Comparison of ENCODE assay signal across 20 cellular contexts in the genomic region with DNA sequence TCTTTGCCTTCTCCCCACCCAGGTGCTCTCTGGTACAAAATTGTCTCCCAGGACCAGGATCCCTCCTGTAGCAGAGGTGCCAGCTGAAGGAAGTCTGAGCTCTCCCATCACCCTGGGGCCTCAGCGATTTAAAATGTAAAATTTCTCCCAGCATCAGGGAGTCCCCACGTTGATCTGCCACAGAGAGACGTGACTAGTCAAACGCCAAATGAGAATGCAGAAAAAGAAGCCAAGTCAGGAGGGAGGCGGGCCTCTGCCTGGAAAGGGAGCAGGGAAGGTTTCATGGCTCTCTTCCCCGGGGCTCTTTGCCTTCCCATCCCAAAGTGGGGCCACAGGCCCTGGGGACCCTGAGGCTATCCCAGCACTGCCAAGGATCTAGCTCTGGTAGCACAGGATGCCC. TPM values are rescaled to one million over a fixed set of nuclear protein-coding genes. Genes with fewer than 3 reads are reported as not detected.
DNase-seq lines count a peak whose midpoint lies in the region; ATAC-seq and TF ChIP-seq lines count a peak whose summit lies in the region.
"Had no signal": no experiment of that assay in that cellular context is flagged by ENCODE, and none has a peak within 500 bp of the region (broad histone marks: within the 10 kb centered on the region; RNA-seq: fewer than 3 reads in every experiment).

No MANE protein-coding gene starts in this region.

- H2BK12ac ChIP-seq in H9 (ENCODE audit: insufficient read length, low read depth, low read length), result no peak overlapping the region

- H3K4me3 ChIP-seq in GM23338 (no peak overlapping the region), neural progenitor cell (no peak overlapping the region)
- H3K4me3 ChIP-seq: A549; BLaER1 treated with 17β-estradiol and CSF1 and Interleukin-3, amounts not matched to agents 10 nM and 100 nM had no signal

- 0 out of 2 replicates have a peak, but pooled peaks cover 4% of the 10 kb centered on the region for H3K9me2 ChIP-seq in GM23338 (ENCODE audit: insufficient read depth)

- no peak overlapping the region for H3K23ac ChIP-seq in H9 (ENCODE audit: insufficient read length, low read depth, low read length)

- H3F3A ChIP-seq in GM23338 (replicated peaks; ENCODE audit: low read depth) (no peaks in the 10 kb centered on the region), neural progenitor cell (ENCODE audit: low read depth) (peaks cover 11% of the 10 kb centered on the region)

- H4K20me1 ChIP-seq in GM23338 (replicated peaks; ENCODE audit: insufficient read depth) (no peaks in the 10 kb centered on the region), H9 (ENCODE audit: control insufficient read depth, insufficient read depth, insufficient read length) (no peaks in the 10 kb centered on the region), neural progenitor cell (ENCODE audit: low read depth) (no peaks in the 10 kb centered on the region)
- H4K20me1 ChIP-seq: BLaER1 treated with 17β-estradiol and CSF1 and Interleukin-3, amounts not matched to agents 10 nM and 100 nM had no signal

- H3K79me1 ChIP-seq in H9 (ENCODE audit: insufficient read depth, low read depth, low read length, poor library complexity, severe bottlenecking), result no peaks in the 10 kb centered on the region

- H3K4me2 ChIP-seq in GM23338 (no peak overlapping the region), H9 (ENCODE audit: insufficient read depth, insufficient read length, low read length) (no peak overlapping the region), neural progenitor cell (no peak overlapping the region)
- H3K4me2 ChIP-seq: A549; BLaER1 treated with 17β-estradiol and CSF1 and Interleukin-3, amounts not matched to agents 10 nM and 100 nM had no signal

- no CpG with 5 or more reads among the region's 6 CpGs for WGBS in H9 (ENCODE audit: extremely low coverage, insufficient read length, low lambda C conversion rate)

- H3K4me1 Mint-ChIP-seq in GM23338 (peaks cover 25% of the 10 kb centered on the region), H9 (peaks cover 23 to 24% of the 10 kb centered on the region in 2 experiments), neural progenitor cell (peaks cover 21% of the 10 kb centered on the region)
- H3K4me1 Mint-ChIP-seq: CD14-positive monocyte; CD8-positive, alpha-beta memory T cell had no signal

- no peak overlapping the region for H4K5ac ChIP-seq in H9 (ENCODE audit: insufficient read length, low read depth, low read length)

- H3K9me3 Mint-ChIP-seq in GM23338, result no peaks in the 10 kb centered on the region
- H3K9me3 Mint-ChIP-seq in H9, result no peaks in the 10 kb centered on the region; a peak in 1 of 5 replicates
- peaks cover 4% of the 10 kb centered on the region for H3K9me3 Mint-ChIP-seq in neural progenitor cell
- H3K9me3 Mint-ChIP-seq: CD14-positive monocyte; CD4-positive, alpha-beta T cell; CD8-positive, alpha-beta memory T cell had no signal

- H3K9ac ChIP-seq in H9 (ENCODE audit: extremely low read depth, insufficient read length, low read length), result no peak overlapping the region
- H3K9ac ChIP-seq in neural progenitor cell, result no peak overlapping the region
- H3K9ac ChIP-seq: BLaER1 treated with 17β-estradiol and CSF1 and Interleukin-3, amounts not matched to agents 10 nM and 100 nM had no signal

- H4K8ac ChIP-seq in H9 (replicated peaks; ENCODE audit: insufficient read length, low read depth, low read length), result no peak overlapping the region

- H3K27ac ChIP-seq in GM23338 (ENCODE audit: low read depth) (no peak overlapping the region), H9 (ENCODE audit: insufficient read length, low read depth, low read length) (no peak overlapping the region), foreskin keratinocyte (no peak overlapping the region), neural progenitor cell (no peak overlapping the region)
- H3K27ac ChIP-seq: A549; BLaER1 treated with 17β-estradiol and CSF1 and Interleukin-3, amounts not matched to agents 10 nM and 100 nM had no signal

- H3K36me3 Mint-ChIP-seq in GM23338 (ENCODE audit: low read depth) (no peaks in the 10 kb centered on the region), H9 (ENCODE audit: insufficient read depth in 1 of 3, low read depth in 3 of 3) (no peaks in the 10 kb centered on the region), neural progenitor cell (no peaks in the 10 kb centered on the region)
- H3K36me3 Mint-ChIP-seq: CD14-positive monocyte had no signal

- H3K9me3 ChIP-seq in H9 (ENCODE audit: control insufficient read depth, low read depth, low read length), result no peaks in the 10 kb centered on the region
- H3K9me3 ChIP-seq in neural progenitor cell (ENCODE audit: low read depth), result no peaks in the 10 kb centered on the region
- H3K9me3 ChIP-seq: A549; BE2C; BLaER1 treated with 17β-estradiol and CSF1 and Interleukin-3, amounts not matched to agents 10 nM and 100 nM had no signal

- H3K27ac Mint-ChIP-seq in GM23338 (no peak overlapping the region), H9 (no peak overlapping the region), neural progenitor cell (no peak overlapping the region)
- H3K27ac Mint-ChIP-seq: CD14-positive monocyte; CD4-positive, alpha-beta T cell; CD8-positive, alpha-beta memory T cell had no signal

- H2AK5ac ChIP-seq in H9 (ENCODE audit: insufficient read length, low read length), result no peak overlapping the region

- TF ChIP-seq CTCF in GM23338 (conservative IDR thresholded peaks at IDR 0.05; ENCODE audit: low read depth in 2 of 2) (no peak), H9 (conservative IDR thresholded peaks at IDR 0.05) (no peak), foreskin keratinocyte (conservative IDR thresholded peaks at IDR 0.05) (no peak), neural progenitor cell (IDR thresholded peaks at IDR 0.05) (no peak)

- H3K4me3 Mint-ChIP-seq in GM23338 (no peak overlapping the region), H9 (no peak overlapping the region), neural progenitor cell (no peak overlapping the region)
- H3K4me3 Mint-ChIP-seq: CD14-positive monocyte; CD4-positive, alpha-beta T cell; CD8-positive, alpha-beta memory T cell had no signal

- ATAC-seq in GM23338 (peak; percentile 65), foreskin keratinocyte (peak; percentile 28)
- ATAC-seq: A549 had no signal

- no peaks in the 10 kb centered on the region for H3K27me3 ChIP-seq in GM23338 (ENCODE audit: insufficient read depth)
- no peaks in the 10 kb centered on the region for H3K27me3 ChIP-seq in H9 (ENCODE audit: insufficient read depth, low read length)
- peaks cover 5% of the 10 kb centered on the region for H3K27me3 ChIP-seq in foreskin keratinocyte
- no peaks in the 10 kb centered on the region for H3K27me3 ChIP-seq in neural progenitor cell
- H3K27me3 ChIP-seq: BE2C; BLaER1 treated with 17β-estradiol and CSF1 and Interleukin-3, amounts not matched to agents 10 nM and 100 nM had no signal

- no peak overlapping the region for H2BK5ac ChIP-seq in H9 (ENCODE audit: insufficient read length, low read length)

- H2AFZ ChIP-seq in GM23338 (peak overlapping the region; percentile 94), H9 (ENCODE audit: low read length) (peak overlapping the region; percentile 88), neural progenitor cell (replicated peaks) (peak overlapping the region; percentile 68)

- H2BK120ac ChIP-seq in H9 (ENCODE audit: low read depth, low read length, poor library complexity, severe bottlenecking), result no peak overlapping the region

- H3K18ac ChIP-seq in H9 (ENCODE audit: insufficient read length, low read depth, low read length), result no peak overlapping the region

- H2BK20ac ChIP-seq in H9 (ENCODE audit: low read depth, low read length, poor library complexity, severe bottlenecking), result no peak overlapping the region

- no peaks in the 10 kb centered on the region for H3K36me3 ChIP-seq in GM23338 (ENCODE audit: insufficient read depth)
- H3K36me3 ChIP-seq in neural progenitor cell, result no peaks in the 10 kb centered on the region
- H3K36me3 ChIP-seq: BE2C; BLaER1 treated with 17β-estradiol and CSF1 and Interleukin-3, amounts not matched to agents 10 nM and 100 nM had no signal

- H3K4me1 ChIP-seq in GM23338 (ENCODE audit: insufficient read depth), result peaks cover 4% of the 10 kb centered on the region
- H3K4me1 ChIP-seq in H9 (ENCODE audit: insufficient read depth, low read length), result no peaks in the 10 kb centered on the region; the same call in none of the 2 replicates
- H3K4me1 ChIP-seq in foreskin keratinocyte, result peaks cover 22% of the 10 kb centered on the region
- peaks cover 11% of the 10 kb centered on the region for H3K4me1 ChIP-seq in neural progenitor cell
- H3K4me1 ChIP-seq: A549; BE2C; BLaER1 treated with 17β-estradiol and CSF1 and Interleukin-3, amounts not matched to agents 10 nM and 100 nM had no signal

- no peak overlapping the region for H4K91ac ChIP-seq in H9 (ENCODE audit: insufficient read length, low read depth, low read length)

- no peak overlapping the region for H3K56ac ChIP-seq in H9 (ENCODE audit: insufficient read length, low read depth, low read length)

- no peak overlapping the region for H3T11ph ChIP-seq in H9 (ENCODE audit: low read length)

- peaks cover 7% of the 10 kb centered on the region for H3K27me3 Mint-ChIP-seq in GM23338 (ENCODE audit: insufficient read depth, low read depth, poor library complexity)
- H3K27me3 Mint-ChIP-seq in H9 (ENCODE audit: low read depth), result peaks cover 5% of the 10 kb centered on the region
- H3K27me3 Mint-ChIP-seq in neural progenitor cell (ENCODE audit: insufficient read depth, low read depth), result peaks cover 38% of the 10 kb centered on the region
- H3K27me3 Mint-ChIP-seq: CD4-positive, alpha-beta T cell had no signal

- H3K4ac ChIP-seq in H9 (ENCODE audit: low read depth, low read length), result no peak overlapping the region

- H3K23me2 ChIP-seq in H9 (ENCODE audit: insufficient read length, low read depth, low read length, poor library complexity, severe bottlenecking), result no peaks in the 10 kb centered on the region

- H3K14ac ChIP-seq in H9 (ENCODE audit: insufficient read depth, low read length), result no peak overlapping the region

- H2BK15ac ChIP-seq in H9 (ENCODE audit: low read depth, low read length), result no peak overlapping the region

- DNase-seq in GM23338 (ENCODE audit: low spot score) (peak; percentile 33), H9 (no peak), foreskin keratinocyte (no peak), neural progenitor cell (ENCODE audit: low spot score) (no peak), UCSD-AML1 (lab: John Stamatoyannopoulos, UW; ENCODE audit: unreplicated experiment) (no peak), NCI-H510A treated with DMSO at 0.1 percent for 48 hours (lab: John Stamatoyannopoulos, UW) (no peak), hippocampal formation (lab: John Stamatoyannopoulos, UW) (no peak), DMS79 (lab: John Stamatoyannopoulos, UW) (no peak)
- DNase-seq: 8988T; ACHN; AML-193; BE2C; CD4-positive, alpha-beta T cell; CD8-positive, alpha-beta memory T cell; DMS 273 treated with DMSO at 0.1 percent for 48 hours; DMS79 treated with DMSO at 0.1 percent for 48 hours; HCEC 1CT had no signal

- no peaks in the 10 kb centered on the region for H3K79me2 ChIP-seq in GM23338 (replicated peaks; ENCODE audit: insufficient read depth)
- H3K79me2 ChIP-seq in H9 (ENCODE audit: insufficient read depth, low read length), result no peaks in the 10 kb centered on the region
- H3K79me2 ChIP-seq in neural progenitor cell (ENCODE audit: low read depth), result no peaks in the 10 kb centered on the region

RNA-seq across cellular contexts. Expression of a gene that starts 40.0 kb away (rescaled TPM):
- total RNA-seq in GM23338 (2014; rRNA removed; shearing (Covaris generic)), result 45.2 and 45.6 TPM in 2 replicates
- polyA plus RNA-seq in GM23338 (2016; fragmentation: Nextera tagmentation; extraction: Ambion mirVana) (53.3 and 74.6 TPM in 2 replicates), foreskin keratinocyte (15.4 and 21.1 TPM in 2 replicates)
- total RNA-seq in H9 (2021) (62.2 and 64.6 TPM in 2 replicates), foreskin keratinocyte (42.7 and 49.2 TPM in 2 replicates), neural progenitor cell (ENCODE audit: low replicate concordance) (67.7 and 106 TPM in 2 replicates)
